ENCODE assay signal across 12 cellular contexts in the genomic region with DNA sequence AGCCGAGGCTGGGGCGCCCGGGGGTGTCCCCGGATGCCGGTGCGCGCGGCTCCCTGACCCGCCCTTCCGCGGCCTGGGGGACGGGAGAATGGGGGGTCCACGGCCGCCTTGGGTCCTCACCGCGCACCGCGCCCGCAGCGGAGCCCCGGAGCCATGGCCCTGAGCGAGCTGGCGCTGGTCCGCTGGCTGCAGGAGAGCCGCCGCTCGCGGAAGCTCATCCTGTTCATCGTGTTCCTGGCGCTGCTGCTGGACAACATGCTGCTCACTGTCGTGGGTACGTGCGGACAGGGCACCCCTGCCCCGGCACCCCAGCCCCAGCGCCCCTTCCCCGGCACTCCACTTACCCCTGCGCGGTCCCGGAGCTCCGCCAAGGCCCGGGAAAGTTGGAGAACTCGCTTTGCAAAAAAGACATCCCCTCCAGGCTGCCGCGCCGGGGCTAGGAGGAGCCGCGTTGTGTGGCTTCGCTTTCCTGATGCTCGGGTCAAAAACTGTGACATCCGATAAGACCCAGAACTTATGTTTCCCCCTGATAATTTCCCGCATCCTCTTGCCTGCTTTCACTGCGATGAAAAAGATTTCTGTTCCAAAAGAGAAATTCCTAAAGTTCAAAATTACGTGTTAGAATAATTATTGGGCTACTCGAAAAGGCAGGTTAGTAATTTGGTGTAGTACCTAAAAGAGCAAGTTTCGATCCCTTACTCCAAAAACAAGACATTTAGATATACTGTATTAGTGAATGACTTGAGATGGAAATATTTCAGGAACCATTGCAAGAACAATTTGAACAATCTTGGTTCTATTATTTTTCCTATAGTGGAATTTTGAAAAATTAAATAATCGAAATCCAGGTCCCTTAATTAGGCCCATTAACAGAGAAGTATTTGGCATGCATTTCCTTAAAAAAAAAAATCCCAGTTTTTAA. TPM values are rescaled to one million over a fixed set of nuclear protein-coding genes. Genes with fewer than 3 reads are reported as not detected.
DNase-seq lines count a peak whose midpoint lies in the region; ATAC-seq and TF ChIP-seq lines count a peak whose summit lies in the region.
"Had no signal": no experiment of that assay in that cellular context is flagged by ENCODE, and none has a peak within 500 bp of the region (broad histone marks: within the 10 kb centered on the region; RNA-seq: fewer than 3 reads in every experiment).

No MANE protein-coding gene starts in this region.

- ATAC-seq in left ventricle myocardium superior: no peak
- peak; percentile 52 to 71 (median 62) for ATAC-seq in right lobe of liver
- ATAC-seq in aorta (ENCODE audit: low FRiP score): peak; percentile 9
- no peak for ATAC-seq in GM21367 (IDR thresholded peaks at IDR 0.05; ENCODE audit: unreplicated experiment)

- peak; percentile 32 for DNase-seq in left ventricle myocardium superior
- no peak for DNase-seq in right atrium auricular region (ENCODE audit: low spot score)
- peak in 1 of 3 donors; percentile 46 for DNase-seq in right lobe of liver
- peak in 1 of 2 donors; percentile 67 for DNase-seq in aorta
- no peak for DNase-seq in A172 (ENCODE audit: low spot score)
- no peak for DNase-seq in NCI-H128 (lab: John Stamatoyannopoulos, UW; ENCODE audit: unreplicated experiment)
- DNase-seq: caudate nucleus, KG1, T-helper 1 cell had no signal

- intact Hi-C loops in left ventricle myocardium superior (cut with micrococcal nuclease): no loop called here
- intact Hi-C loops in right lobe of liver (cut with DNase I): no loop called here
- intact Hi-C loops in aorta (cut with DNase I): no loop called here

- H3K4me3 Mint-ChIP-seq in brain: peak overlapping the region; percentile 59 to 81 (median 77)

- H3K9me3 Mint-ChIP-seq in brain: no peaks in the 10 kb centered on the region

- H3K27ac ChIP-seq in right atrium auricular region (no peak overlapping the region), right lobe of liver (no peak overlapping the region), aorta (ENCODE audit: low read depth in 1 of 2, low read length in 2 of 2) (no peak overlapping the region)

- WGBS in right lobe of liver (ENCODE audit: insufficient coverage, low coverage, low lambda C conversion rate, missing lambda C conversion rate): 13% methylated on average over 11 of the region's 56 CpGs
- 6% methylated on average over 51 to 56 of the region's 56 CpGs for WGBS in aorta, 2 donors

- peaks cover 79% of the 10 kb centered on the region for H3K27me3 Mint-ChIP-seq in brain

- no peaks in the 10 kb centered on the region for H3K36me3 Mint-ChIP-seq in brain

- peaks cover 0 to 14% of the 10 kb centered on the region in 2 donors for H3K4me1 ChIP-seq in right atrium auricular region
- peaks cover 0 to 5% (median 0%) of the 10 kb centered on the region in 4 donors for H3K4me1 ChIP-seq in right lobe of liver
- no peaks in the 10 kb centered on the region for H3K4me1 ChIP-seq in aorta (ENCODE audit: control insufficient read depth in 1 of 2, insufficient read depth in 2 of 2, low read length in 2 of 2)

- H3K4me3 ChIP-seq in right atrium auricular region: peak overlapping the region in 1 of 2 donors; percentile 31
- peak overlapping the region in 1 of 3 donors; percentile 19 for H3K4me3 ChIP-seq in right lobe of liver
- no peak overlapping the region for H3K4me3 ChIP-seq in aorta (ENCODE audit: low read length in 2 of 2)

- no peak for TF ChIP-seq CTCF in right atrium auricular region (IDR thresholded peaks at IDR 0.05)
- TF ChIP-seq CTCF in brain (conservative IDR thresholded peaks at IDR 0.05): no peak
- no peak for TF ChIP-seq CTCF in right lobe of liver (IDR thresholded peaks at IDR 0.05)

- TF ChIP-seq POLR2A in right lobe of liver (IDR thresholded peaks at IDR 0.05): no peak

- H3K9me3 ChIP-seq in right atrium auricular region (no peaks in the 10 kb centered on the region), right lobe of liver (no peaks in the 10 kb centered on the region), aorta (ENCODE audit: control insufficient read depth, low read length) (no peaks in the 10 kb centered on the region)

- H3K27me3 ChIP-seq in right atrium auricular region: peaks cover 0 to 14% of the 10 kb centered on the region in 2 donors
- H3K27me3 ChIP-seq in right lobe of liver: peaks cover 0 to 4% of the 10 kb centered on the region in 2 donors
- H3K27me3 ChIP-seq in aorta (ENCODE audit: control insufficient read depth in 1 of 2, insufficient read depth in 2 of 2, low read length in 1 of 2): peaks cover 0 to 3% of the 10 kb centered on the region in 2 donors

- peaks cover 4% of the 10 kb centered on the region for H3K4me1 Mint-ChIP-seq in brain

- no peaks in the 10 kb centered on the region for H3K36me3 ChIP-seq in right atrium auricular region
- no peaks in the 10 kb centered on the region for H3K36me3 ChIP-seq in right lobe of liver
- no peaks in the 10 kb centered on the region for H3K36me3 ChIP-seq in aorta (ENCODE audit: control insufficient read depth in 1 of 2, insufficient read depth in 2 of 2, low read length in 1 of 2)

- no peak overlapping the region for H3K27ac Mint-ChIP-seq in brain

RNA-seq across cellular contexts. Expression of gene SLC18A2, which starts 0.9 kb away (rescaled TPM):
- total RNA-seq in left ventricle myocardium superior (0.17 TPM), right atrium auricular region (under 1 TPM in 1 of 2 donors, not detected in 1; 0.22 TPM), right lobe of liver (1 to 10 TPM in 1 of 6 experiments, under 1 TPM in 5; 0.04 to 1.1 (median 0.20) TPM), aorta (1 to 10 TPM in 1 of 2 donors, under 1 TPM in 1; 0.52 to 2.8 TPM)
- polyA plus RNA-seq in brain (ENCODE audit: insufficient read depth, low read depth, low replicate concordance) (10.3 TPM), aorta (under 1 TPM; 0.08 to 0.13 TPM)
- total RNA-seq in A172 (2014; rRNA removed; shearing (Covaris generic)): not detected in 2 replicates
- total RNA-seq: G401 had no signal

RNA-seq across cellular contexts. Expression of gene KCNK18, which starts 44.5 kb away (rescaled TPM):
- total RNA-seq in left ventricle myocardium superior: not detected
- total RNA-seq in right atrium auricular region: not detected
- polyA plus RNA-seq in brain (ENCODE audit: insufficient read depth, low read depth, low replicate concordance): not detected
- not detected for total RNA-seq in right lobe of liver
- not detected for total RNA-seq in aorta
- not detected for polyA plus RNA-seq in aorta
- total RNA-seq in A172 (2014; rRNA removed; shearing (Covaris generic)): not detected in 2 replicates
- total RNA-seq: G401 had no signal

Comparison
In these comparisons a context has a peak if more than half of its experiments do, and no peak if none do; other contexts are left out.
1. ATAC-seq: peak in right lobe of liver (4 of 4) and aorta (single experiment); none in left ventricle myocardium superior (single experiment) and GM21367 (single experiment).